ENCODE assay signal across 8 cellular contexts in the genomic region with DNA sequence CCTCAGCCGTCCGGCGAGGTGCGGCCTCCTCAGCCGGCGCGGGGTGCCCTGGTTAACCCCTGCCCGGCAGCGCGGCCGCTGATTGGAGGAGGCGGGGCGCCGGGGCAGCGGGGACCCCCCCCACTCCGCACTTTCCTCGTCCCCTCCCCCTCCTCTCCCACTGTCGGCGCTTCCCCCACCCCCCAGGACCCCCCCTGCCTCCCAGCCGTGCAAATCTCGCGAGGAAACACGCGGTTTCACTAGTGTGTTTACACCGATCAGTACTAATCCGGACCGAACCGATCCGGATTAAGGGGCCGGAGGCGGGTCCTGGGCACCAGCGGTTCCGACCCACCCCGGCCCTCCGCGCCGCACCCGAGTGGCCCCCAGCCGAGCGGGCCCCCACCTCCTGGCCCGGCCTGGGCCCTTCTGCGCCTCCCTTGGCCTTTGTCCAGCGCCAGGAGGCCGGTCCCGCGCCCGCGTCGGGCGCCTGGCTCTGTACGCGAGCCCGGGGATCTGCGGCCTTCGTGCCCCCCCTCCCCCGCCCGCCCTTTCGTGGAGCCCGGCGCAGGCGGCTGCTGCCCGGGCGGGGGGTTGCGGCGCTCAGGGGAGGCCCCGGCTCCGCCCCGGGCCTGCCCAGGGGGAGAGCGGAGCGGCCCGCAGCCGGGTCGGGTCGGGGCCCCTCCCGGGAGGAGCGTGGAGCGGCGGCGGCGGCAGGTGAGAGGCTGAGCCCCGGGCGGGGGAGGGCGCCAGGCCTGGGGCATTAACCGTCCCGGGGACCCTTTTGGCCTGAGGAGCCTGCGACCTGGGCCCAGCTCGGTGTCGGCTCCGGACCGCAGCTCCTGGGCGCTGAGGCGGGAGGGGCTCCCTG. TPM values are rescaled to one million over a fixed set of nuclear protein-coding genes. Genes with fewer than 3 reads are reported as not detected.
DNase-seq lines count a peak whose midpoint lies in the region; ATAC-seq, FAIRE-seq and TF ChIP-seq lines count a peak whose summit lies in the region.
"Not testable (repeated sequence)": the region's sequence is repeated elsewhere in the genome, so short reads cannot be mapped to it uniquely, and the experiment has no call there.

No MANE protein-coding gene starts in this region.

- H3K4me3 Mint-ChIP-seq in T-cell = peak overlapping the region; percentile 49 to 84 (median 66)

- POLR2A ChIA-PET in T-cell (lab: Charles Lee) = not testable (repeated sequence)

- TF ChIP-seq POLR2A in GM12891 (IDR thresholded peaks at IDR 0.05; ENCODE audit: low read depth, low read length) (peak; percentile 67; the same call in 1 of the 2 replicates), adrenal gland (IDR thresholded peaks at IDR 0.05) (peak in 1 of 2 donors; percentile 43), transverse colon (IDR thresholded peaks at IDR 0.05) (peak; percentile 32)

- not testable (repeated sequence) for TF ChIP-seq EP300 in transverse colon (IDR thresholded peaks at IDR 0.05; ENCODE audit: low read depth)

- DNase-seq in GM12891 (ENCODE audit: insufficient read length, low spot score) (peak; percentile 79), NCI-H1436 (lab: John Stamatoyannopoulos, UW) (peak; percentile 83), T-cell (peak; percentile 37 to 81 (median 68)), adrenal gland (peak; percentile 65 to 92 (median 86)), left cardiac atrium (peak; percentile 91), posterior vena cava (ENCODE audit: low spot score) (peak; percentile 94), transverse colon (peak; percentile 91)

- CTCF ChIA-PET in T-cell (lab: Charles Lee) = not testable (repeated sequence)

- TF ChIP-seq CTCF in adrenal gland (IDR thresholded peaks at IDR 0.05); transverse colon (IDR thresholded peaks at IDR 0.05): not testable (repeated sequence)

- H3K27ac Mint-ChIP-seq in T-cell = not testable (repeated sequence)

- H3K4me3 ChIP-seq in adrenal gland (peak overlapping the region; percentile 18 to 98 (median 59)), transverse colon (peak overlapping the region; percentile 90 to 100 (median 98))

- not testable (repeated sequence) for H3K36me3 ChIP-seq in adrenal gland (replicated peaks in 1 of 2); transverse colon

- in situ Hi-C loops in transverse colon (cut with MboI; ENCODE audit: low pct_ligation_motif_present in 1 of 4, low pct_unique_long_range_greater_than_20kb in 1 of 4, low sequenced_read_pairs in 3 of 4) = not testable (repeated sequence)

- 0% methylated on average over 6 to 92 of the region's 92 CpGs; no CpG with 5 or more reads in 1 of the 4 donors for WGBS in adrenal gland, 4 donors
- 0% methylated on average over 6 of the region's 92 CpGs; no CpG with 5 or more reads in 1 of the 2 donors for WGBS in transverse colon (ENCODE audit: low coverage in 1 of 2), 2 donors

- peak; percentile 20 for FAIRE-seq in GM12891 (lab: Jason Lieb, UNC)

- H3K9me3 ChIP-seq in adrenal gland (replicated peaks in 1 of 3); transverse colon: not testable (repeated sequence)

- peaks cover 35 to 41% (median 41%) of the 10 kb centered on the region in 3 donors for H3K4me1 Mint-ChIP-seq in T-cell

- not testable (repeated sequence) for H3K9me3 Mint-ChIP-seq in T-cell

- not testable (repeated sequence) for H3K27me3 ChIP-seq in adrenal gland, transverse colon

- H3K27ac ChIP-seq in adrenal gland = peak overlapping the region; percentile 66 to 99 (median 96)
- peak overlapping the region; percentile 99 to 100 (median 99) for H3K27ac ChIP-seq in transverse colon

- not testable (repeated sequence) for H3K27me3 Mint-ChIP-seq in T-cell

- H3K4me1 ChIP-seq in adrenal gland (replicated peaks in 1 of 2) (peaks cover 5 to 25% of the 10 kb centered on the region in 2 donors), transverse colon (peaks cover 7 to 33% (median 15%) of the 10 kb centered on the region in 4 donors)

- ATAC-seq in HG02852 (IDR thresholded peaks at IDR 0.05; ENCODE audit: unreplicated experiment) = peak; percentile 66
- ATAC-seq in T-cell (replicated peaks in 1 of 4) = peak; percentile 77 to 82 (median 78)
- peak; percentile 90 to 94 for ATAC-seq in left cardiac atrium

- intact Hi-C loops in adrenal gland (cut with DNase I); left cardiac atrium (cut with DNase I); posterior vena cava (cut with DNase I); transverse colon (cut with DNase I; ENCODE audit: low total_unique reads): not testable (repeated sequence)

- H3K36me3 Mint-ChIP-seq in T-cell = not testable (repeated sequence)

RNA-seq across cellular contexts. Expression of a gene that starts 54.8 kb away (rescaled TPM):
- 14.1 TPM for polyA plus RNA-seq in GM12891 (2012; ENCODE audit: low read depth, missing spikeins)
- total RNA-seq in T-cell (10 to 100 TPM; 17.7 to 29.9 (median 26.1) TPM), adrenal gland (10 to 100 TPM; 15.3 to 35.9 (median 27.4) TPM), left cardiac atrium (10 to 100 TPM; 17.2 to 19.3 TPM), posterior vena cava (10 to 100 TPM; 22.0 to 23.6 TPM), transverse colon (10 to 100 TPM; 22.1 to 30.3 (median 23.2) TPM)
- polyA plus RNA-seq in adrenal gland = 10 to 100 TPM in 1 of 3 donors, 1 to 10 TPM in 2; 7.1 to 26.8 (median 9.8) TPM

Comparison
In these comparisons a context has a peak if more than half of its experiments do, and no peak if none do; other contexts are left out.
1. Peak in every context shown above with its lines: DNase-seq, ATAC-seq, H3K4me3 ChIP-seq and H3K27ac ChIP-seq.